25 cellular contexts compared by ENCODE assay signal in the genomic region with DNA sequence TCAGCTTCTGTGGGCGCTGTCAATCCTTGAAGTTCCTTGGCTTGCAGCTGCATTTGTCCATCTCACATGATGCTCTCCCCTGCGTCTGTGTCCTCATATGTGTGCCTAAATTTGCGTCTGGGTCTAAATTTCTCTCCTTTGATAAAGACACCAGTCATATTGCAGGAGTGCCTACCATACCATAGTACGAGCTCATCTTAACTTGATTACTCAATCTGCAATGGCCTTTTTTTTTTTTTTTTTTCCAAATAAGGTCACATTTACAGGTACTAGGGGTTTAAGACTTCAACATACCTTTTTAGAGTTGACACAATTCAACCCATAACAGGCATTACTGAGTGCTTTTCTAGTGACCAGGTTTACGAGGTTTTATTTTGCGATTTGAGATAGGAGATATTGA.
"Had no signal": no experiment of that assay in that cellular context is flagged by ENCODE, and none has a peak within 500 bp of the region (broad histone marks: within the 10 kb centered on the region; RNA-seq: fewer than 3 reads in every experiment).

No MANE protein-coding gene starts in this region.

- H3K27me3 ChIP-seq: ascending aorta, body of pancreas, MG63 had no signal

- H3K4me1 Mint-ChIP-seq: activated naive CD8-positive, alpha-beta T cell treated with anti-CD3 and anti-CD28 coated beads, Interleukin-2, amount 50 U/mL, for 24 hours; T-helper 17 cell; WTC11 had no signal

- H3K4me3 Mint-ChIP-seq: activated naive CD8-positive, alpha-beta T cell treated with anti-CD3 and anti-CD28 coated beads, Interleukin-2, amount 50 U/mL, for 24 hours; activated T-cell treated with anti-CD3 and anti-CD28 coated beads, Interleukin-2, amount 50 U/mL, for 4 hours; T-helper 17 cell; WTC11 had no signal

- H3K4me1 ChIP-seq: ascending aorta, body of pancreas had no signal

- DNase-seq: activated CD4-positive, alpha-beta T cell treated with anti-CD3 and anti-CD28 coated beads for 48 hours; activated CD4-positive, alpha-beta T cell treated with anti-CD3 and anti-CD28 coated beads, Interleukin-2, amount 50 U/mL, for 48 hours; activated CD4-positive, CD25-positive, alpha-beta regulatory T cell treated with anti-CD3 and anti-CD28 coated beads, Interleukin-2, amount 50 U/mL, for 72 hours; activated CD8-positive, alpha-beta memory T cell treated with anti-CD3 and anti-CD28 coated beads for 24 hours; activated effector memory CD4-positive, alpha-beta T cell treated with anti-CD3 and anti-CD28 coated beads, Interleukin-2, amount 50 U/mL, for 16 hours; activated naive CD4-positive, alpha-beta T cell treated with Interleukin-2 at 50 U/mL for 16 hours; activated naive CD8-positive, alpha-beta T cell treated with anti-CD3 and anti-CD28 coated beads, Interleukin-2, amount 50 U/mL, for 24 hours; activated T-cell treated with anti-CD3 and anti-CD28 coated beads, Interleukin-2, amount 50 U/mL, for 4 hours; amniotic stem cell; body of pancreas; central memory CD4-positive, alpha-beta T cell; NCI-H1092 treated with DMSO at 0.1 percent for 48 hours; NCI-H1417 treated with DMSO at 0.1 percent for 48 hours; NCI-H1694; NCI-H2081; NCI-H510A treated with DMSO at 0.1 percent for 48 hours; NCI-H69; PC-9; SIG-M5; T-helper 17 cell; T-helper 9 cell had no signal

- H3K9me3 Mint-ChIP-seq: activated naive CD8-positive, alpha-beta T cell treated with anti-CD3 and anti-CD28 coated beads, Interleukin-2, amount 50 U/mL, for 24 hours had no signal

- H3K27ac ChIP-seq: ascending aorta, body of pancreas, PC-9 had no signal

- H3K4me3 ChIP-seq: ascending aorta, body of pancreas, MG63, PC-9 had no signal

- H3K36me3 Mint-ChIP-seq: WTC11 had no signal

- H3K4me2 ChIP-seq: PC-9 had no signal

- H3K9me3 ChIP-seq: ascending aorta, body of pancreas had no signal

- H3K27me3 Mint-ChIP-seq: activated naive CD8-positive, alpha-beta T cell treated with anti-CD3 and anti-CD28 coated beads, Interleukin-2, amount 50 U/mL, for 24 hours; T-helper 17 cell had no signal

- H2AFZ ChIP-seq: PC-9 had no signal

- H3K36me3 ChIP-seq: ascending aorta, MG63 had no signal

- H3K27ac Mint-ChIP-seq: activated naive CD4-positive, alpha-beta T cell treated with anti-CD3 and anti-CD28 coated beads, Interleukin-2, amount 50 U/mL, for 72 hours; activated naive CD8-positive, alpha-beta T cell treated with anti-CD3 and anti-CD28 coated beads, Interleukin-2, amount 50 U/mL, for 24 hours; T-helper 17 cell; WTC11 had no signal
